In genomic region chr17:63752707-63753106, GRCh38 we compare ENCODE assay signal across 22 cellular contexts. TPM values are rescaled to one million over a fixed set of nuclear protein-coding genes. Genes with fewer than 3 reads are reported as not detected.
A peak's percentile ranks its signal among the peaks of the same experiment; 100 is the strongest.
DNase-seq lines count a peak whose midpoint lies in the region; ATAC-seq, FAIRE-seq and TF ChIP-seq lines count a peak whose summit lies in the region.
"Had no signal": no experiment of that assay in that cellular context is flagged by ENCODE, and none has a peak within 500 bp of the region (broad histone marks: within the 10 kb centered on the region; RNA-seq: fewer than 3 reads in every experiment).

No MANE protein-coding gene starts in this region.

- H2BK5ac ChIP-seq in mesenchymal stem cell (ENCODE audit: low read depth, low read length, poor library complexity, severe bottlenecking) = no peak overlapping the region

- no peak overlapping the region for H2AFZ ChIP-seq in mesenchymal stem cell (ENCODE audit: low read depth, low read length)

- no peak for TF ChIP-seq POLR2A in H54 (IDR thresholded peaks at IDR 0.05; ENCODE audit: low read depth, low read length)

- DNase-seq in T-helper 1 cell = no peak
- DNase-seq in activated naive CD8-positive, alpha-beta T cell treated with anti-CD3 and anti-CD28 coated beads for 36 hours = no peak
- DNase-seq in mesenchymal stem cell = no peak
- DNase-seq in NCI-H526 treated with DMSO at 0.1 percent for 48 hours (lab: John Stamatoyannopoulos, UW) = no peak
- no peak for DNase-seq in H54 (ENCODE audit: insufficient read length, low spot score)
- DNase-seq: 8988T; ACHN; CD4-positive, CD25-positive, alpha-beta regulatory T cell; NCI-H1092 treated with DMSO at 0.1 percent for 48 hours; NCI-H1436; NCI-H1930; NCI-H2107; NCI-H524; NCI-H82; NK-92 treated with Interleukin-12 subunit alpha and Interleukin-12 subunit beta, amount 100 ng/mL, for 24 hours; PC-3 had no signal

- peaks cover 36% of the 10 kb centered on the region for H3K36me3 Mint-ChIP-seq in T-helper 1 cell treated with Interleukin-12 subunit alpha and Interleukin-12 subunit beta and Interleukin-4 antibody, amounts not matched to agents 30 μg/mL and 1 μg/mL, for 36 hours (ENCODE audit: low read depth)
- H3K36me3 Mint-ChIP-seq in activated naive CD8-positive, alpha-beta T cell = peaks cover 11% of the 10 kb centered on the region
- peaks cover 34% of the 10 kb centered on the region for H3K36me3 Mint-ChIP-seq in activated naive CD8-positive, alpha-beta T cell treated with anti-CD3 and anti-CD28 coated beads for 36 hours

- no peaks in the 10 kb centered on the region for H3K9me3 Mint-ChIP-seq in T-helper 1 cell treated with Interleukin-12 subunit alpha and Interleukin-12 subunit beta and Interleukin-4 antibody, amounts not matched to agents 30 μg/mL and 1 μg/mL, for 36 hours
- no peaks in the 10 kb centered on the region for H3K9me3 Mint-ChIP-seq in activated naive CD8-positive, alpha-beta T cell (ENCODE audit: low read depth)
- no peaks in the 10 kb centered on the region for H3K9me3 Mint-ChIP-seq in activated naive CD8-positive, alpha-beta T cell treated with anti-CD3 and anti-CD28 coated beads for 36 hours

- ATAC-seq in HG02798 (IDR thresholded peaks at IDR 0.05; ENCODE audit: poor library complexity, unreplicated experiment) = no peak
- ATAC-seq: PC-3 had no signal

- H3K36me3 ChIP-seq in mesenchymal stem cell (ENCODE audit: control insufficient read depth in 1 of 2, insufficient read depth in 2 of 2, low read depth in 1 of 2, low read length in 2 of 2) = peaks cover 35 to 89% of the 10 kb centered on the region in 2 experiments

- H3K27ac ChIP-seq in mesenchymal stem cell (ENCODE audit: low read length, poor library complexity, severe bottlenecking) = no peak overlapping the region
- H3K27ac ChIP-seq: SJSA1 had no signal

- no peak overlapping the region for H2BK15ac ChIP-seq in mesenchymal stem cell (ENCODE audit: low read depth, poor library complexity, severe bottlenecking)

- H2AK5ac ChIP-seq in mesenchymal stem cell (ENCODE audit: low read length, severe bottlenecking) = no peak overlapping the region

- no peak overlapping the region for H3K4me2 ChIP-seq in mesenchymal stem cell (ENCODE audit: low read length, poor library complexity, severe bottlenecking)

- peaks cover 16% of the 10 kb centered on the region for H3K79me1 ChIP-seq in mesenchymal stem cell (replicated peaks; ENCODE audit: low read length, poor library complexity, severe bottlenecking)

- no peaks in the 10 kb centered on the region for H3K4me1 ChIP-seq in mesenchymal stem cell (ENCODE audit: control insufficient read depth, insufficient read depth, low read depth, low read length)
- H3K4me1 ChIP-seq: SJSA1 had no signal

- no peak overlapping the region for H3K14ac ChIP-seq in mesenchymal stem cell (ENCODE audit: low read length in 2 of 2)

- H3K23ac ChIP-seq in mesenchymal stem cell (ENCODE audit: low read length in 2 of 2) = no peak overlapping the region

- H3K9me3 ChIP-seq in mesenchymal stem cell (ENCODE audit: control insufficient read depth, low read length) = no peaks in the 10 kb centered on the region
- H3K9me3 ChIP-seq: SJSA1 had no signal

- no peak overlapping the region for H3K18ac ChIP-seq in mesenchymal stem cell (ENCODE audit: low read depth in 1 of 2, low read length in 2 of 2)

- no peak overlapping the region for H4K91ac ChIP-seq in mesenchymal stem cell (ENCODE audit: low read length)

- no peak overlapping the region for H2BK120ac ChIP-seq in mesenchymal stem cell (ENCODE audit: low read depth, low read length)

- H3K27me3 ChIP-seq in mesenchymal stem cell (ENCODE audit: control insufficient read depth in 1 of 2, insufficient read depth in 1 of 2, low read length in 2 of 2) = no peaks in the 10 kb centered on the region
- H3K27me3 ChIP-seq: SJSA1 had no signal

- no peak overlapping the region for H3K4me3 Mint-ChIP-seq in T-helper 1 cell treated with Interleukin-12 subunit alpha and Interleukin-12 subunit beta and Interleukin-4 antibody, amounts not matched to agents 30 μg/mL and 1 μg/mL, for 36 hours
- H3K4me3 Mint-ChIP-seq in activated naive CD8-positive, alpha-beta T cell = no peak overlapping the region
- H3K4me3 Mint-ChIP-seq in activated naive CD8-positive, alpha-beta T cell treated with anti-CD3 and anti-CD28 coated beads for 36 hours = no peak overlapping the region

- H3K27me3 Mint-ChIP-seq in T-helper 1 cell treated with Interleukin-12 subunit alpha and Interleukin-12 subunit beta and Interleukin-4 antibody, amounts not matched to agents 30 μg/mL and 1 μg/mL, for 36 hours (ENCODE audit: low read depth) = no peaks in the 10 kb centered on the region
- no peaks in the 10 kb centered on the region for H3K27me3 Mint-ChIP-seq in activated naive CD8-positive, alpha-beta T cell
- no peaks in the 10 kb centered on the region for H3K27me3 Mint-ChIP-seq in activated naive CD8-positive, alpha-beta T cell treated with anti-CD3 and anti-CD28 coated beads for 36 hours
- H3K27me3 Mint-ChIP-seq: CD4-positive, CD25-positive, alpha-beta regulatory T cell had no signal

- no peak overlapping the region for H3K4ac ChIP-seq in mesenchymal stem cell (ENCODE audit: low read depth in 1 of 2, low read length in 2 of 2)

- H3K9ac ChIP-seq in mesenchymal stem cell (ENCODE audit: low read length) = peak overlapping the region; percentile 25

- 91% methylated on average over 1 of the region's 1 CpG for WGBS in mesenchymal stem cell

- H4K8ac ChIP-seq in mesenchymal stem cell (ENCODE audit: low read length) = no peak overlapping the region

- H2BK12ac ChIP-seq in mesenchymal stem cell (ENCODE audit: low read length in 2 of 2) = no peak overlapping the region

- H3K4me1 Mint-ChIP-seq in T-helper 1 cell treated with Interleukin-12 subunit alpha and Interleukin-12 subunit beta and Interleukin-4 antibody, amounts not matched to agents 30 μg/mL and 1 μg/mL, for 36 hours (ENCODE audit: low read depth) = peaks cover 16% of the 10 kb centered on the region
- peaks cover 13% of the 10 kb centered on the region for H3K4me1 Mint-ChIP-seq in activated naive CD8-positive, alpha-beta T cell (ENCODE audit: low read depth)
- peaks cover 20% of the 10 kb centered on the region for H3K4me1 Mint-ChIP-seq in activated naive CD8-positive, alpha-beta T cell treated with anti-CD3 and anti-CD28 coated beads for 36 hours

- H3K4me3 ChIP-seq in mesenchymal stem cell (ENCODE audit: insufficient read depth in 1 of 2, low read depth in 1 of 2, low read length in 2 of 2) = no peak overlapping the region
- H3K4me3 ChIP-seq: SJSA1 had no signal

- peak overlapping the region; percentile 34 for H3K27ac Mint-ChIP-seq in T-helper 1 cell treated with Interleukin-12 subunit alpha and Interleukin-12 subunit beta and Interleukin-4 antibody, amounts not matched to agents 30 μg/mL and 1 μg/mL, for 36 hours
- peak overlapping the region; percentile 78 for H3K27ac Mint-ChIP-seq in activated naive CD8-positive, alpha-beta T cell
- H3K27ac Mint-ChIP-seq in activated naive CD8-positive, alpha-beta T cell treated with anti-CD3 and anti-CD28 coated beads for 36 hours = no peak overlapping the region

- FAIRE-seq in H54 (lab: Jason Lieb, UNC) = no peak
- FAIRE-seq: D721Med, GM18507 had no signal

RNA-seq across cellular contexts. Expression of gene STRADA, which starts 11.1 kb away (rescaled TPM):
- 10 to 100 TPM; 39.1 to 40.9 TPM for total RNA-seq in activated naive CD8-positive, alpha-beta T cell treated with anti-CD3 and anti-CD28 coated beads for 36 hours
- polyA plus RNA-seq in mesenchymal stem cell (2013, experiment 1 of 2) = 17.3 TPM
- polyA plus RNA-seq in mesenchymal stem cell (2013, experiment 2 of 2) = 16.9 TPM

RNA-seq across cellular contexts. Expression of gene CCDC47, which starts 20.7 kb away (rescaled TPM):
- total RNA-seq in activated naive CD8-positive, alpha-beta T cell treated with anti-CD3 and anti-CD28 coated beads for 36 hours = 10 to 100 TPM; 91.6 to 93.5 TPM
- 53.9 TPM for polyA plus RNA-seq in mesenchymal stem cell (2013, experiment 1 of 2)
- 54.6 TPM for polyA plus RNA-seq in mesenchymal stem cell (2013, experiment 2 of 2)

RNA-seq across cellular contexts. Expression of gene DDX42, which starts 21.3 kb away (rescaled TPM):
- 100 to 1,000 TPM; 105 to 107 TPM for total RNA-seq in activated naive CD8-positive, alpha-beta T cell treated with anti-CD3 and anti-CD28 coated beads for 36 hours
- 61.0 TPM for polyA plus RNA-seq in mesenchymal stem cell (2013, experiment 1 of 2)
- polyA plus RNA-seq in mesenchymal stem cell (2013, experiment 2 of 2) = 61.2 TPM

RNA-seq across cellular contexts. Expression of gene LIMD2, which starts 52.8 kb away (rescaled TPM):
- 100 to 1,000 TPM; 173 to 179 TPM for total RNA-seq in activated naive CD8-positive, alpha-beta T cell treated with anti-CD3 and anti-CD28 coated beads for 36 hours
- 34.6 TPM for polyA plus RNA-seq in mesenchymal stem cell (2013, experiment 1 of 2)
- polyA plus RNA-seq in mesenchymal stem cell (2013, experiment 2 of 2) = 32.7 TPM
